ENCODE assay signal across 22 cellular contexts in the genomic region with DNA sequence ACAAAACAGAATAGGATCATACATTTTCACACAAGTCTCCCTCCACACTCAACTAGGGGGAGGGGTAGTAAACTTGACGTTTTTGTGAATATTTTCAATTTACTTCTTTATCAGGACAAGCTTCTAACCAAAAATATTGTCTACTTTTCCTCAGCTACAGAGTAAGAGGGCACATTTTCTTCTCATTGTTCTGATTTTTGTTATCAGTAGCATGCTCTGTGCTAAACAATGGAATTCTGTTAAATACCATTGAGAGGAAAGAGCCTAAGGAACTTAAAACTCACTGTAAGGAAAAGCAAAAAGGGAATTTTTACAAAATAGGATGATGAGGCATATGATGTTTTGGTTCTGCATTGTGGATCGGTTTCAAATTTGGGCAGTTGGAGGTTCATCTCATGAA.
"Had no signal": no experiment of that assay in that cellular context is flagged by ENCODE, and none has a peak within 500 bp of the region (broad histone marks: within the 10 kb centered on the region; RNA-seq: fewer than 3 reads in every experiment).

No MANE protein-coding gene starts in this region.

- H3K9me3 ChIP-seq: gastrocnemius medialis, ovary, prostate gland, tibial artery had no signal

- H3K4me1 Mint-ChIP-seq: natural killer cell had no signal

- H3K4me3 Mint-ChIP-seq: activated CD4-positive, alpha-beta memory T cell treated with anti-CD3 and anti-CD28 coated beads for 36 hours; activated naive CD4-positive, alpha-beta T cell treated with anti-CD3 and anti-CD28 coated beads for 36 hours; effector memory CD8-positive, alpha-beta T cell; natural killer cell had no signal

- H3K9me3 Mint-ChIP-seq: effector memory CD8-positive, alpha-beta T cell had no signal

- DNase-seq: activated CD4-positive, alpha-beta memory T cell treated with anti-CD3 and anti-CD28 coated beads for 36 hours; activated CD4-positive, alpha-beta T cell treated with anti-CD3 and anti-CD28 coated beads for 48 hours; activated naive CD4-positive, alpha-beta T cell treated with anti-CD3 and anti-CD28 coated beads for 36 hours; activated T-cell treated with anti-CD3 and anti-CD28 coated beads, Interleukin-2, amount 50 U/mL, for 48 hours; amygdala; effector memory CD8-positive, alpha-beta T cell; gastrocnemius medialis; head of caudate nucleus; hypothalamus; left ventricle myocardium inferior; midbrain; natural killer cell; ovary; right cardiac atrium; stimulated activated CD4-positive, alpha-beta T cell treated with anti-CD3 and anti-CD28 coated beads, Interleukin-12 subunit alpha, Interleukin-12 subunit beta, amount 100 ng/mL, for 4 hours; stimulated activated CD4-positive, alpha-beta T cell treated with anti-CD3 and anti-CD28 coated beads, Interleukin-4, amount 100 ng/mL, for 4 hours; stimulated activated naive CD8-positive, alpha-beta T cell treated with anti-CD3 and anti-CD28 coated beads, Interleukin-15, Interleukin-2, amounts not matched to agents 100 U/mL and 50 U/mL, for 24 hours; substantia nigra; tibial artery had no signal

- H3K27ac ChIP-seq: epithelial cell of prostate, gastrocnemius medialis, left ventricle myocardium inferior, ovary, prostate gland, tibial artery had no signal

- H3K27me3 Mint-ChIP-seq: activated CD4-positive, alpha-beta memory T cell treated with anti-CD3 and anti-CD28 coated beads for 36 hours; effector memory CD8-positive, alpha-beta T cell had no signal

- H3K27me3 ChIP-seq: cardiac muscle cell, gastrocnemius medialis, ovary, tibial artery had no signal

- H3K36me3 ChIP-seq: cardiac muscle cell, gastrocnemius medialis, left ventricle myocardium inferior, ovary, prostate gland, tibial artery had no signal

- H3K4me3 ChIP-seq: cardiac muscle cell, gastrocnemius medialis, left ventricle myocardium inferior, ovary, prostate gland, tibial artery had no signal

- H3K27ac Mint-ChIP-seq: activated CD4-positive, alpha-beta memory T cell treated with anti-CD3 and anti-CD28 coated beads for 36 hours; activated naive CD4-positive, alpha-beta T cell treated with anti-CD3 and anti-CD28 coated beads for 36 hours; effector memory CD8-positive, alpha-beta T cell; natural killer cell had no signal

- ATAC-seq: effector memory CD8-positive, alpha-beta T cell; gastrocnemius medialis; natural killer cell; right cardiac atrium; stimulated activated naive CD8-positive, alpha-beta T cell treated with anti-CD3 and anti-CD28 coated beads, Interleukin-15, Interleukin-2, amounts not matched to agents 100 U/mL and 50 U/mL, for 24 hours had no signal

- H3K4me1 ChIP-seq: gastrocnemius medialis, left ventricle myocardium inferior, prostate gland, tibial artery had no signal
